In genomic region chr10:50874723-50875122, GRCh38 we compare ENCODE assay signal across 1 cellular context.
TF ChIP-seq lines count a peak whose summit lies in the region.

No MANE protein-coding gene starts in this region.

TF ChIP-seq in HepG2, 621 proteins besides CTCF, POLR2A, EP300 and RAD21:
- TF ChIP-seq ARNT2 (CRISPR knock-in tag; IDR thresholded peaks at IDR 0.05; ENCODE audit: low read depth): no peak
- TF ChIP-seq ZSCAN30 (CRISPR knock-in tag; IDR thresholded peaks at IDR 0.05): no peak
- TF ChIP-seq ZSCAN21 (CRISPR knock-in tag; IDR thresholded peaks at IDR 0.05; ENCODE audit: borderline replicate concordance): no peak
- no peak for TF ChIP-seq NFE2L2 (IDR thresholded peaks at IDR 0.05; ENCODE audit: low read length)
- TF ChIP-seq KLF13 (CRISPR knock-in tag; IDR thresholded peaks at IDR 0.05): no peak
